In the genomic region with DNA sequence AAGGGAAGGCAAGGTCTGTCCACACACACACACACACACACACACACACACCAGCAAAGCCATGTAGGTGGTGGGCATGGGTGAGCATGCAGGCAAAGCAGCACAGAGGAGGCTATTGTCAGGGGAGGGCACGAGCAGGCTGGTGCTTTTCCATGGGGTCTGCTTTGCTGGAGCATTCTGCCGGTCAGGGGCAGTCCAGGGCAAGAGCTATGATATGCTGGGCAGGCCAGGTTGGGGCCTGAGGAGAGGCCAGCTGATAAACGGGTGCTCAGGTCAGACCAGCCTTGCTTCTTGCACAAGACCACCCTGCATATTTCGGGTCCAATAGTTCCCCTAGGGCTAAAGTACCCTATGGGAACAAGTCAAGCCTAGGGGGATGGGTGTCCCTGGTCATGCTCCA, we compare ENCODE assay signal across 30 cellular contexts.
"Had no signal": no experiment of that assay in that cellular context is flagged by ENCODE, and none has a peak within 500 bp of the region (broad histone marks: within the 10 kb centered on the region; RNA-seq: fewer than 3 reads in every experiment).

No MANE protein-coding gene starts in this region.

- H3K27ac ChIP-seq: dorsolateral prefrontal cortex, epithelial cell of prostate, gastrocnemius medialis, neutrophil, parathyroid adenoma, right atrium auricular region, stomach, thyroid gland had no signal

- H3K27ac Mint-ChIP-seq: endodermal cell, memory B cell, mesothelial cell of epicardium, nephron progenitor cell, progenitor cell of endocrine pancreas, type B pancreatic cell had no signal

- H3K27me3 ChIP-seq: dorsolateral prefrontal cortex, gastrocnemius medialis, neutrophil, right atrium auricular region, stomach, thyroid gland had no signal

- ATAC-seq: esophagus mucosa, gastrocnemius medialis, left lobe of liver, mucosa of descending colon, sciatic nerve had no signal

- H3K9ac ChIP-seq: parathyroid adenoma had no signal

- H3K79me2 ChIP-seq: parathyroid adenoma had no signal

- H3K27me3 Mint-ChIP-seq: memory B cell, naive B cell, progenitor cell of endocrine pancreas, type B pancreatic cell had no signal

- H3K4me1 ChIP-seq: gastrocnemius medialis, parathyroid adenoma, right atrium auricular region, stomach, thyroid gland had no signal

- H3K36me3 Mint-ChIP-seq: type B pancreatic cell had no signal

- FAIRE-seq: colon, keratinocyte, urothelium cell line had no signal

- H2AFZ ChIP-seq: parathyroid adenoma had no signal

- H3K4me3 Mint-ChIP-seq: endodermal cell, memory B cell, mesothelial cell of epicardium, nephron progenitor cell, type B pancreatic cell had no signal

- H3K36me3 ChIP-seq: gastrocnemius medialis, neutrophil, right atrium auricular region, stomach, thyroid gland had no signal

- DNase-seq: caudate nucleus; cerebellar nuclear complex; dorsolateral prefrontal cortex; effector CD4-positive, alpha-beta T cell; endodermal cell; foreskin fibroblast; gastrocnemius medialis; mucosa of descending colon; naive B cell; nephron progenitor cell; stimulated activated CD4-positive, alpha-beta T cell treated with anti-CD3 and anti-CD28 coated beads, Interleukin-15, amount 100 ng/mL, for 24 hours; stimulated activated CD4-positive, alpha-beta T cell treated with anti-CD3 and anti-CD28 coated beads, Interleukin-2, amount 100 ng/mL, for 48 hours; stimulated activated naive CD4-positive, alpha-beta T cell treated with Interleukin-2 at 50 U/mL for 16 hours; stomach; thyroid gland had no signal

- H3K4me1 Mint-ChIP-seq: mesothelial cell of epicardium, nephron progenitor cell had no signal

- H3K4me3 ChIP-seq: dorsolateral prefrontal cortex, gastrocnemius medialis, lung, mucosa of descending colon, right atrium auricular region, stomach, thyroid gland had no signal

- H3K9me3 ChIP-seq: gastrocnemius medialis, mucosa of descending colon, neutrophil, thyroid gland had no signal
